In genomic region chr20:8414611-8415274, GRCh38 we compare ENCODE assay signal across 10 cellular contexts.
DNase-seq lines count a peak whose midpoint lies in the region; ATAC-seq and TF ChIP-seq lines count a peak whose summit lies in the region.
"Had no signal": no experiment of that assay in that cellular context is flagged by ENCODE, and none has a peak within 500 bp of the region (broad histone marks: within the 10 kb centered on the region; RNA-seq: fewer than 3 reads in every experiment).

No MANE protein-coding gene starts in this region.

- DNase-seq in GM03348 (ENCODE audit: low spot score) (peak; percentile 60), NCI-H1436 (lab: John Stamatoyannopoulos, UW) (peak; percentile 4), brain microvascular endothelial cell (peak; percentile 19), mucosa of descending colon (no peak), cerebellum (ENCODE audit: low spot score) (no peak), globus pallidus (ENCODE audit: low spot score) (no peak)
- DNase-seq: activated effector memory CD4-positive, alpha-beta T cell treated with Interleukin-2 at 50 U/mL for 16 hours; NCI-H524 had no signal

- no peaks in the 10 kb centered on the region for H3K27me3 ChIP-seq in brain microvascular endothelial cell (replicated peaks)

- no peaks in the 10 kb centered on the region for H3K9me3 ChIP-seq in mucosa of descending colon
- H3K9me3 ChIP-seq: thoracic aorta had no signal

- intact Hi-C loops in mucosa of descending colon (cut with DNase I, micrococcal nuclease), result no loop called here

- no peak overlapping the region for H3K27ac ChIP-seq in brain microvascular endothelial cell
- H3K27ac ChIP-seq: thoracic aorta had no signal

- H3K36me3 ChIP-seq in brain microvascular endothelial cell (replicated peaks) (no peaks in the 10 kb centered on the region), mucosa of descending colon (ENCODE audit: low read depth) (no peaks in the 10 kb centered on the region)
- H3K36me3 ChIP-seq: thoracic aorta had no signal

- TF ChIP-seq CTCF in brain microvascular endothelial cell (IDR thresholded peaks at IDR 0.05; ENCODE audit: low read depth, low read length, missing control alignments), result no peak
- no peak for TF ChIP-seq CTCF in mucosa of descending colon (IDR thresholded peaks at IDR 0.05)

- no peaks in the 10 kb centered on the region for H3K4me1 ChIP-seq in mucosa of descending colon (ENCODE audit: low read depth)

- in situ Hi-C loops in brain microvascular endothelial cell (cut with HindIII; ENCODE audit: low pct_ligation_motif_present, low sequenced_read_pairs), result no loop called here

- H3K4me3 ChIP-seq in brain microvascular endothelial cell (ENCODE audit: low read depth, low read length) (no peak overlapping the region), mucosa of descending colon (no peak overlapping the region)
- H3K4me3 ChIP-seq: thoracic aorta had no signal

- peak; percentile 19 for ATAC-seq in mucosa of descending colon
- ATAC-seq in HG03439 (IDR thresholded peaks at IDR 0.05; ENCODE audit: unreplicated experiment), result no peak

Comparison
In these comparisons a context has a peak if more than half of its experiments do, and no peak if none do; other contexts are left out.
1. DNase-seq: peak in GM03348 (single experiment), NCI-H1436 (single experiment) and brain microvascular endothelial cell (single experiment); none in mucosa of descending colon (0 of 3), cerebellum (single experiment) and globus pallidus (single experiment).